ENCODE assay signal across 6 cellular contexts in genomic region chr7:141244466-141244865, GRCh38.
"Had no signal": no experiment of that assay in that cellular context is flagged by ENCODE, and none has a peak within 500 bp of the region (broad histone marks: within the 10 kb centered on the region; RNA-seq: fewer than 3 reads in every experiment).

No MANE protein-coding gene starts in this region.

- DNase-seq: IMR-90, KBM-7 had no signal

- H3K4me1 Mint-ChIP-seq: IgD-negative memory B cell had no signal

- ATAC-seq: HepG2, K562 had no signal

- H3K4me3 ChIP-seq: K562 had no signal

- H3K27ac Mint-ChIP-seq: IgD-negative memory B cell had no signal

- H3K4me3 Mint-ChIP-seq: IgD-negative memory B cell had no signal

- H3K27ac ChIP-seq: HL-60 had no signal

- H3K36me3 Mint-ChIP-seq: IgD-negative memory B cell had no signal
